ENCODE assay signal across 1 cellular context in genomic region chr11:111269146-111269868, GRCh38.
TF ChIP-seq lines count a peak whose summit lies in the region.

No MANE protein-coding gene starts in this region.

TF ChIP-seq in HepG2, 621 proteins besides CTCF, POLR2A, EP300 and RAD21 (continued from another document and continues in another):
- TF ChIP-seq CHD2 (IDR thresholded peaks at IDR 0.05; ENCODE audit: low read depth, low read length), result no peak
- TF ChIP-seq HCFC1 (IDR thresholded peaks at IDR 0.05; ENCODE audit: low read depth, low read length), result no peak
- peak; percentile 79 for TF ChIP-seq ZFP36 (IDR thresholded peaks at IDR 0.05; ENCODE audit: borderline replicate concordance, low read depth, low read length, partially characterized antibody)
- TF ChIP-seq MYPOP (CRISPR knock-in tag; IDR thresholded peaks at IDR 0.05), result no peak
- TF ChIP-seq HDAC2 (CRISPR knock-in tag; IDR thresholded peaks at IDR 0.05), result 0 out of 2 replicates have a peak, but pooled peaks have one; percentile 16
- peak; percentile 80 for TF ChIP-seq FOXP4 (CRISPR knock-in tag; IDR thresholded peaks at IDR 0.05)
- no peak for TF ChIP-seq ZNF605 (CRISPR knock-in tag; IDR thresholded peaks at IDR 0.05)
- no peak for TF ChIP-seq SOX13 (IDR thresholded peaks at IDR 0.05)
- peak in 1 of 2 experiments; percentile 45; a peak in 2 of 4 replicates for TF ChIP-seq SOX13 (CRISPR knock-in tag; conservative IDR thresholded peaks at IDR 0.05 in 1 of 2, IDR thresholded peaks at IDR 0.05 in 1 of 2)
- no peak for TF ChIP-seq ZNF547 (CRISPR knock-in tag; IDR thresholded peaks at IDR 0.05)
- no peak for TF ChIP-seq SNAPC5 (CRISPR knock-in tag; IDR thresholded peaks at IDR 0.05; ENCODE audit: borderline replicate concordance)
- no peak for TF ChIP-seq ZXDC (CRISPR knock-in tag; IDR thresholded peaks at IDR 0.05)
- TF ChIP-seq NCOA5 (CRISPR knock-in tag; IDR thresholded peaks at IDR 0.05), result no peak
- TF ChIP-seq ARID5B (CRISPR knock-in tag; IDR thresholded peaks at IDR 0.05), result peak; percentile 74
- no peak for TF ChIP-seq ZNF572 (CRISPR knock-in tag; IDR thresholded peaks at IDR 0.05)
- no peak for TF ChIP-seq ZNF879 (CRISPR knock-in tag; IDR thresholded peaks at IDR 0.05)
- peak; percentile 33; the same call in 1 of the 2 replicates for TF ChIP-seq SALL1 (CRISPR knock-in tag; IDR thresholded peaks at IDR 0.05)
- no peak for TF ChIP-seq ARHGAP35 (CRISPR knock-in tag; IDR thresholded peaks at IDR 0.05; ENCODE audit: borderline replicate concordance)
- no peak for TF ChIP-seq SPEN (CRISPR knock-in tag; IDR thresholded peaks at IDR 0.05; ENCODE audit: low read depth)
- TF ChIP-seq PRDM15 (CRISPR knock-in tag; IDR thresholded peaks at IDR 0.05), result no peak
- TF ChIP-seq ASH2L (IDR thresholded peaks at IDR 0.05; ENCODE audit: insufficient read length, low read depth, low read length), result peak; percentile 56
- no peak for TF ChIP-seq KMT2B (CRISPR knock-in tag; IDR thresholded peaks at IDR 0.05)
- TF ChIP-seq CBFB (CRISPR knock-in tag; IDR thresholded peaks at IDR 0.05), result no peak
- TF ChIP-seq RFX3 (CRISPR knock-in tag; IDR thresholded peaks at IDR 0.05), result 0 out of 2 replicates have a peak, but pooled peaks have one; percentile 52
- TF ChIP-seq TARDBP (CRISPR knock-in tag; IDR thresholded peaks at IDR 0.05), result no peak
- no peak for TF ChIP-seq RARG (CRISPR knock-in tag; IDR thresholded peaks at IDR 0.05; ENCODE audit: low read depth)
- TF ChIP-seq GATAD2A (CRISPR knock-in tag; IDR thresholded peaks at IDR 0.05), result peak; percentile 35; the same call in 1 of the 2 replicates
- TF ChIP-seq FOXP1 (IDR thresholded peaks at IDR 0.05), result peak; percentile 86
- TF ChIP-seq FOXP1 (CRISPR knock-in tag; IDR thresholded peaks at IDR 0.05), result peak; percentile 88
- TF ChIP-seq IRX3 (CRISPR knock-in tag; IDR thresholded peaks at IDR 0.05; ENCODE audit: borderline replicate concordance, low read depth), result no peak
- peak; percentile 71 for TF ChIP-seq RFX1 (IDR thresholded peaks at IDR 0.05)
- no peak for TF ChIP-seq ZNF670 (CRISPR knock-in tag; IDR thresholded peaks at IDR 0.05; ENCODE audit: borderline replicate concordance)
- no peak for TF ChIP-seq ATF5 (CRISPR knock-in tag; IDR thresholded peaks at IDR 0.05; ENCODE audit: low read depth)
- TF ChIP-seq ZNF569 (CRISPR knock-in tag; IDR thresholded peaks at IDR 0.05; ENCODE audit: borderline replicate concordance), result no peak
- TF ChIP-seq MTF2 (CRISPR knock-in tag; IDR thresholded peaks at IDR 0.05; ENCODE audit: borderline replicate concordance), result no peak
- no peak for TF ChIP-seq ZNF343 (CRISPR knock-in tag; IDR thresholded peaks at IDR 0.05)
- peak; percentile 95 for TF ChIP-seq TEAD3 (CRISPR knock-in tag; optimal IDR thresholded peaks at IDR 0.05; ENCODE audit: borderline replicate concordance)
- TF ChIP-seq SALL2 (CRISPR knock-in tag; IDR thresholded peaks at IDR 0.05), result no peak
- TF ChIP-seq MLX (CRISPR knock-in tag; IDR thresholded peaks at IDR 0.05), result no peak
- peak; percentile 55; the same call in 1 of the 2 replicates for TF ChIP-seq AHDC1 (CRISPR knock-in tag; IDR thresholded peaks at IDR 0.05; ENCODE audit: borderline replicate concordance)
- no peak for TF ChIP-seq POLR2AphosphoS5 (IDR thresholded peaks at IDR 0.05; ENCODE audit: low read depth, low read length)
- no peak for TF ChIP-seq MIXL1 (CRISPR knock-in tag; IDR thresholded peaks at IDR 0.05)
